ENCODE assay signal across 1 cellular context in genomic region chr2:179773986-179774385, GRCh38.
TF ChIP-seq lines count a peak whose summit lies in the region.

No MANE protein-coding gene starts in this region.

TF ChIP-seq in IMR-90, 13 proteins besides CTCF, POLR2A, EP300 and RAD21 (continued from another document):
- TF ChIP-seq SMC3 (IDR thresholded peaks at IDR 0.05; ENCODE audit: low read depth, low read length) = no peak
